ENCODE assay signal across 8 cellular contexts in the genomic region with DNA sequence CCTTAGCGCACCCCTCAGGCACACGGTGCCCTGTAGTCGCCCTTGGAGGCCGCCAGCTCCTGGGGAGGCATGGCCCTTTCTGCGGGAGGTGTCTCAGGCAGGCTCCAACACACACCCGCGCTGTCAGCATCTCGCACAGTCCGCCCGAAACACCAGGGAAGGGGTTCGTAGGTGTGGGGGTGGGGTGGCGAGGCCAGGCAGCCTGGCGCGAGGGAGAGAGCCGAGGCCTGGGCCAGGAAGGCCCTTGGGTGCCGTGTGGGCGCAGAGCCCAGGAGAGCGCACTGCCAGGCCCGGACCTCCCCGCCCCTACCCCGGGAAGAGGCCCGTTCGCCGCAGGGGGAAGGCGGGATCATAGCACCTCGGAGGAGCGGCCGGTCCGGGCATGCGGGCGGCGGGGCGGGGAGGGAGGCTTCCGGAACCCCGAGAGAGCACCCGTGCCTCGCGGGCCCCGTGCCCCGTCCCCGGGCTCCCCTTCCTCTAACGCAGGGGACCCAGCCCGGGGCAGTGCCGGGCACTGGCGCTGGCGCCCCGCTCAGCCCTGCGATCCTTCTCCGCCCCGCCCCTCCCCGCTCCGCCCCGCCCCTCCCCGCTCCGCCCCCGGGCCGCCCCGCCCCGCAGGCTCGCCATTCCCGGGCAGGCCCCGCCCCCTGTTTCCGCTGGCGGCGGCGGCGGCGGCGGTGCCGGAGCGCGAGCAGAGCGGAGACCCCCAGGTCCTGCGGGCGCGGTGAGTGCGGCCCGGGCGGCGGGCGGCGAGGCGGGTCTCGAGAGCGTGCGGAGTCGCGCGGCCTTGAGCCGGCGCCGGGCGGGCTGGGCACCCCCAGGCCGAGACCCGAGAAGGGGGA. TPM values are rescaled to one million over a fixed set of nuclear protein-coding genes. Genes with fewer than 3 reads are reported as not detected.
DNase-seq lines count a peak whose midpoint lies in the region; ATAC-seq and TF ChIP-seq lines count a peak whose summit lies in the region.

A gene with protein sequence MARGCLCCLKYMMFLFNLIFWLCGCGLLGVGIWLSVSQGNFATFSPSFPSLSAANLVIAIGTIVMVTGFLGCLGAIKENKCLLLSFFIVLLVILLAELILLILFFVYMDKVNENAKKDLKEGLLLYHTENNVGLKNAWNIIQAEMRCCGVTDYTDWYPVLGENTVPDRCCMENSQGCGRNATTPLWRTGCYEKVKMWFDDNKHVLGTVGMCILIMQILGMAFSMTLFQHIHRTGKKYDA (plus strand): TSS at position 650 of the 842 bp plus-strand sequence. CDS start 123,815 bp downstream, outside the sequence.

- no peak for TF ChIP-seq POLR2A in lower leg skin (IDR thresholded peaks at IDR 0.05)

- no peak for ATAC-seq in GM18873 (IDR thresholded peaks at IDR 0.05; ENCODE audit: low FRiP score, unreplicated experiment)

- TF ChIP-seq CTCF in HFF-Myc (IDR thresholded peaks at IDR 0.05; ENCODE audit: low read depth, low read length, missing control alignments) (no peak), lower leg skin (IDR thresholded peaks at IDR 0.05) (no peak)

- WGBS in lower leg skin, 2 donors = 1 to 2% methylated on average over 11 to 20 of the region's 95 CpGs

- H3K4me3 ChIP-seq in HFF-Myc (replicated peaks; ENCODE audit: low read depth, low read length) (peak within 1 kb of the TSS; percentile 68), lower leg skin (ENCODE audit: low read depth, poor library complexity, severe bottlenecking) (peak within 1 kb of the TSS; percentile 80)

- intact Hi-C loops in lower leg skin (cut with DNase I; ENCODE audit: low total_unique reads) = loop anchor here (1.0 kb wide), 1 partner anchor 195 kb away; no protein-coding TSS in a partner anchor

- DNase-seq in ELR (ENCODE audit: low read depth) (peak; percentile 72), HFF-Myc (ENCODE audit: extremely low read depth, low read depth) (no peak), NCI-H2029 treated with DMSO at 0.1 percent for 48 hours (lab: John Stamatoyannopoulos, UW) (peak; percentile 61), dermis microvascular lymphatic vessel endothelial cell (ENCODE audit: low read depth in 2 of 2) (peak in 1 of 2 donors; percentile 64), lower leg skin (ENCODE audit: low spot score in 2 of 2) (peak; percentile 54 to 94)
- DNase-seq in activated CD4-positive, alpha-beta T cell treated with anti-CD3 and anti-CD28 coated beads, Interleukin-2, amount 50 U/mL, for 4 hours = peak; percentile 61 to 63
- peak; percentile 49 to 50 for DNase-seq in stimulated activated CD4-positive, alpha-beta T cell treated with anti-CD3 and anti-CD28 coated beads, Interleukin-4, amount 100 ng/mL, for 48 hours (ENCODE audit: low read depth in 2 of 2)

RNA-seq across cellular contexts. Expression of the gene that starts here (rescaled TPM):
- total RNA-seq in dermis microvascular lymphatic vessel endothelial cell = 68.3 and 96.8 TPM in 2 replicates
- total RNA-seq in lower leg skin = 10 to 100 TPM; 27.9 to 49.1 (median 42.0) TPM
